24 cellular contexts compared by ENCODE assay signal in the genomic region with DNA sequence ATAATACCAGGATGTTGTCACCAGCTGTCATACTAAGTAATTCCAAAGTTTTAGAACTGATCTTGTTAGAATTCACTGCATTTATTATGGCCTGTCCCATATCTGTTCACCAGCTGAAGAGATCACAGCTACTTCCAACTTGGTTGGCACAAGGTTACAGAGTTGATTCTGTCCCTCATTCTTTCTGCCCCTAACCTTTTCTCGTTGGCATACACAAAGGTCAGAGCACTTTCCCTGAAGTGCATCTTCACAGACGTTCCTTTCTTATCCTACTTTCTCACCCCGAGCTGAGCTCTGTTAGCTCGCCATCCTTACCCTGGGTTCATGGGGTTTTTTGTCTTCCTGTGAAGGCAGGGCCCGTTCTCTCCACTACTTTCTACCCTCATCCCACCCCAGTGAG.
"Had no signal": no experiment of that assay in that cellular context is flagged by ENCODE, and none has a peak within 500 bp of the region (broad histone marks: within the 10 kb centered on the region; RNA-seq: fewer than 3 reads in every experiment).

No MANE protein-coding gene starts in this region.

- H3K27me3 ChIP-seq: left lung, ovary, right atrium auricular region, right lobe of liver, testis, tibial artery, uterus had no signal

- H3K27ac ChIP-seq: left lung, lower lobe of right lung, ovary, right atrium auricular region, right lobe of liver, testis, tibial artery, uterus had no signal

- H3K4me1 ChIP-seq: left lung, lower lobe of right lung, right lobe of liver, testis, uterus had no signal

- H3K4me3 ChIP-seq: left lung, lower lobe of right lung, ovary, right atrium auricular region, right lobe of liver, smooth muscle cell, testis, tibial artery, uterus had no signal

- DNase-seq: hippocampal formation; kidney glomerular epithelial cell; left colon; left lung; lower lobe of right lung; mammary epithelial cell; mesendoderm; naive B cell; natural killer cell; nephron progenitor cell; ovary; right lobe of liver; stimulated activated CD4-positive, alpha-beta T cell treated with anti-CD3 and anti-CD28 coated beads, Interleukin-1b, Interleukin-23, amount 100 ng/mL, for 48 hours; stimulated activated CD4-positive, alpha-beta T cell treated with anti-CD3 and anti-CD28 coated beads, Interleukin-2, amount 100 ng/mL, for 48 hours; stimulated activated CD4-positive, alpha-beta T cell treated with anti-CD3 and anti-CD28 coated beads, Interleukin-4, amount 100 ng/mL, for 4 hours; stimulated activated CD8-positive, alpha-beta memory T cell treated with anti-CD3 and anti-CD28 coated beads, Interleukin-4, amount 100 ng/mL, for 48 hours; stimulated activated naive B cell treated with anti-CD40 and anti-IgM and Interleukin-4, amounts not matched to agents 10 μg/mL and 1 μg/mL and 100 μg/mL, for 72 hours; stimulated activated naive CD8-positive, alpha-beta T cell treated with anti-CD3 and anti-CD28 coated beads, Interleukin-15, Interleukin-2, amounts not matched to agents 100 U/mL and 50 U/mL, for 24 hours; testis; tibial artery; uterus had no signal

- H3K36me3 ChIP-seq: ovary, right atrium auricular region, right lobe of liver, uterus had no signal

- H3K9me3 ChIP-seq: left lung, lower lobe of right lung, ovary, right atrium auricular region, right lobe of liver, testis, tibial artery, uterus had no signal

- FAIRE-seq: keratinocyte had no signal

- H3K4me2 ChIP-seq: smooth muscle cell had no signal

- ATAC-seq: left colon; left lung; lower lobe of right lung; natural killer cell; right lobe of liver; stimulated activated naive B cell treated with anti-CD40 and anti-IgM and Interleukin-4, amounts not matched to agents 10 μg/mL and 1 μg/mL and 100 μg/mL, for 72 hours; stimulated activated naive CD8-positive, alpha-beta T cell treated with anti-CD3 and anti-CD28 coated beads, Interleukin-15, Interleukin-2, amounts not matched to agents 100 U/mL and 50 U/mL, for 24 hours had no signal
